ENCODE assay signal across 17 cellular contexts in the genomic region with DNA sequence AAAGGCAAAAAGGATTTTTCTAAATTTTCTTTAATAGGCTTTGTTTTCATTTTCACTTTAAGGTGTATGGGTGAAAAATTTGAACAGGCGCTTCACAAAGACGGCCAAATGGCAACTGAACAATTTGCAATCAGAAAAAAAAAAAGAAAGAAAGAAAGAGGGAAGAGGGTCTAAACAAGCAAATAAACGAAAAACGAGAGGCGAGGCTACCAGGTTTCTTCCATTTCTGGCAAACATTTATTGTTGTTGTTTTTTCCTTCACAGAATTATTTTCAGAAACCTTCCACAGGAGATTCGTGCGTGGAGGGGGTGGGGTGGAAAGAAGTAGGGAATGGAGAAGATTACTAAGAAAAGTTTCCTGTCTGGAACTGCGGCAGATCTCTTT. TPM values are rescaled to one million over a fixed set of nuclear protein-coding genes. Genes with fewer than 3 reads are reported as not detected.
DNase-seq lines count a peak whose midpoint lies in the region; ATAC-seq and TF ChIP-seq lines count a peak whose summit lies in the region.
"Had no signal": no experiment of that assay in that cellular context is flagged by ENCODE, and none has a peak within 500 bp of the region (broad histone marks: within the 10 kb centered on the region; RNA-seq: fewer than 3 reads in every experiment).

No MANE protein-coding gene starts in this region.

- WGBS in testis, 2 donors = 3 to 4% methylated on average over 8 of the region's 8 CpGs

- in situ Hi-C loops in GM13977 (cut with MboI; ENCODE audit: low pct_unique_long_range_greater_than_20kb, low sequenced_read_pairs, unreplicated experiment) = no loop called here

- peaks cover 0 to 4% of the 10 kb centered on the region in 2 donors for H3K4me1 Mint-ChIP-seq in stimulated activated naive B cell treated with anti-CD40 and anti-IgM and Interleukin-4, amounts not matched to agents 10 μg/mL and 1 μg/mL and 100 μg/mL, for 72 hours
- H3K4me1 Mint-ChIP-seq: activated B cell treated with CpG ODN at 0.5 μM for 24 hours had no signal

- TF ChIP-seq CTCF in cardiac muscle cell (IDR thresholded peaks at IDR 0.05; ENCODE audit: low read depth, low read length) = no peak
- no peak for TF ChIP-seq CTCF in WI38 (IDR thresholded peaks at IDR 0.05; ENCODE audit: low read depth, low read length)
- TF ChIP-seq CTCF in testis (IDR thresholded peaks at IDR 0.05) = no peak
- TF ChIP-seq CTCF in GM13977 (IDR thresholded peaks at IDR 0.05; ENCODE audit: extremely low read depth, insufficient read depth, missing control alignments) = no peak

- H3K4me3 ChIP-seq in cardiac muscle cell (peak overlapping the region; percentile 31), WI38 (ENCODE audit: low read depth, low read length) (peak overlapping the region; percentile 22), iPS-11a (ENCODE audit: low read depth, low read length) (peak overlapping the region; percentile 62), testis (no peak overlapping the region)
- H3K4me3 ChIP-seq: heart right ventricle, lower lobe of right lung, vagina had no signal

- no peak for DNase-seq in cardiac muscle cell (ENCODE audit: low read depth in 1 of 2, low spot score in 1 of 2)
- DNase-seq in Right ventricle myocardium superior = no peak
- DNase-seq in stimulated activated naive B cell treated with anti-CD40 and anti-IgM and Interleukin-4, amounts not matched to agents 10 μg/mL and 1 μg/mL and 100 μg/mL, for 72 hours = no peak
- no peak for DNase-seq in testis
- no peak for DNase-seq in iPS-NIHi7 (ENCODE audit: extremely low spot score)
- no peak for DNase-seq in GM13977 (ENCODE audit: low spot score)
- DNase-seq: activated B cell treated with CpG ODN at 0.5 μM for 24 hours; activated T-cell treated with anti-CD3 and anti-CD28 coated beads, Interleukin-2, amount 50 U/mL, for 24 hours; DMS153; heart right ventricle; lower lobe of right lung; posterior cingulate gyrus; stimulated activated CD4-positive, alpha-beta T cell treated with anti-CD3 and anti-CD28 coated beads, Interleukin-2, amount 100 ng/mL, for 24 hours had no signal

- intact Hi-C loops in Right ventricle myocardium superior (cut with DNase I) = no loop called here
- intact Hi-C loops in testis (cut with DNase I; ENCODE audit: low total_unique reads) = no loop called here

- TF ChIP-seq POLR2A in testis (IDR thresholded peaks at IDR 0.05) = no peak

- H3K36me3 Mint-ChIP-seq in stimulated activated naive B cell treated with anti-CD40 and anti-IgM and Interleukin-4, amounts not matched to agents 10 μg/mL and 1 μg/mL and 100 μg/mL, for 72 hours = peaks cover 14 to 16% of the 10 kb centered on the region in 2 donors

- peak overlapping the region; percentile 75 for H3K27ac Mint-ChIP-seq in stimulated activated naive B cell treated with anti-CD40 and anti-IgM and Interleukin-4, amounts not matched to agents 10 μg/mL and 1 μg/mL and 100 μg/mL, for 72 hours
- H3K27ac Mint-ChIP-seq: activated B cell treated with CpG ODN at 0.5 μM for 24 hours; activated T-cell treated with anti-CD3 and anti-CD28 coated beads, Interleukin-2, amount 50 U/mL, for 24 hours had no signal

- peaks cover 81 to 87% of the 10 kb centered on the region in 2 donors for H3K27me3 Mint-ChIP-seq in stimulated activated naive B cell treated with anti-CD40 and anti-IgM and Interleukin-4, amounts not matched to agents 10 μg/mL and 1 μg/mL and 100 μg/mL, for 72 hours

- H3K4me3 Mint-ChIP-seq in stimulated activated naive B cell treated with anti-CD40 and anti-IgM and Interleukin-4, amounts not matched to agents 10 μg/mL and 1 μg/mL and 100 μg/mL, for 72 hours = no peak overlapping the region
- H3K4me3 Mint-ChIP-seq: activated T-cell treated with anti-CD3 and anti-CD28 coated beads, Interleukin-2, amount 50 U/mL, for 24 hours had no signal

- H3K36me3 ChIP-seq in cardiac muscle cell (no peaks in the 10 kb centered on the region), testis (ENCODE audit: low read depth, missing control alignments) (no peaks in the 10 kb centered on the region)
- H3K36me3 ChIP-seq: heart right ventricle, lower lobe of right lung, vagina had no signal

- H3K9me3 Mint-ChIP-seq in stimulated activated naive B cell treated with anti-CD40 and anti-IgM and Interleukin-4, amounts not matched to agents 10 μg/mL and 1 μg/mL and 100 μg/mL, for 72 hours = peaks cover 23 to 32% of the 10 kb centered on the region in 2 donors

- H3K4me1 ChIP-seq in cardiac muscle cell (ENCODE audit: low read depth) (no peaks in the 10 kb centered on the region), testis (no peaks in the 10 kb centered on the region)
- H3K4me1 ChIP-seq: heart right ventricle, lower lobe of right lung had no signal

- H3K27me3 ChIP-seq in cardiac muscle cell (peaks cover 69% of the 10 kb centered on the region), testis (no peaks in the 10 kb centered on the region)

- no peak for ATAC-seq in Right ventricle myocardium superior (ENCODE audit: poor library complexity)
- ATAC-seq in stimulated activated naive B cell treated with anti-CD40 and anti-IgM and Interleukin-4, amounts not matched to agents 10 μg/mL and 1 μg/mL and 100 μg/mL, for 72 hours (replicated peaks) = no peak
- ATAC-seq: heart right ventricle, lower lobe of right lung, SK-N-SH treated with all-trans-retinoic acid at 6 μM for 48 hours had no signal

- H3K9me3 ChIP-seq in cardiac muscle cell (ENCODE audit: low read depth) (no peaks in the 10 kb centered on the region), testis (no peaks in the 10 kb centered on the region)
- H3K9me3 ChIP-seq: lower lobe of right lung, vagina had no signal

- H3K27ac ChIP-seq in cardiac muscle cell (no peak overlapping the region), testis (no peak overlapping the region)
- H3K27ac ChIP-seq: heart right ventricle, lower lobe of right lung, vagina had no signal

RNA-seq across cellular contexts. Expression of a gene that starts 24.3 kb away (rescaled TPM):
- total RNA-seq in cardiac muscle cell = 0.18 TPM in 1 of 2 replicates, not detected in the other
- polyA plus RNA-seq in cardiac muscle cell = 0.60 TPM in 1 of 2 replicates, not detected in the other
- not detected for total RNA-seq in Right ventricle myocardium superior
- 1 to 10 TPM; 4.2 to 5.1 TPM for total RNA-seq in testis
- 18.4 TPM for polyA plus RNA-seq in testis (ENCODE audit: insufficient read depth, low read depth, low replicate concordance)
- total RNA-seq: activated B cell treated with CpG ODN at 0.5 μM for 24 hours, heart right ventricle, lower lobe of right lung, vagina had no signal
- polyA plus RNA-seq: heart right ventricle had no signal

RNA-seq across cellular contexts. Expression of a gene that starts 40.2 kb away (rescaled TPM):
- total RNA-seq in cardiac muscle cell = 4.4 and 9.9 TPM in 2 replicates
- polyA plus RNA-seq in cardiac muscle cell = 2.7 and 5.2 TPM in 2 replicates
- total RNA-seq in Right ventricle myocardium superior = not detected
- total RNA-seq in testis = 1 to 10 TPM; 7.9 to 8.6 TPM
- polyA plus RNA-seq in testis (ENCODE audit: insufficient read depth, low read depth, low replicate concordance) = 4.5 TPM
- polyA plus RNA-seq: heart right ventricle had no signal

Comparison
In these comparisons a context has a peak if more than half of its experiments do, and no peak if none do; other contexts are left out.
1. H3K4me3 ChIP-seq: peak in cardiac muscle cell (single experiment), WI38 (single experiment) and iPS-11a (single experiment); none in testis (0 of 2).